1 cellular context compared by ENCODE assay signal in genomic region chr7:29955799-29956476, GRCh38.
TF ChIP-seq lines count a peak whose summit lies in the region.

No MANE protein-coding gene starts in this region.

TF ChIP-seq in HepG2, 621 proteins besides CTCF, POLR2A, EP300 and RAD21 (continued from another document):
- TF ChIP-seq CBX2 (IDR thresholded peaks at IDR 0.05; ENCODE audit: low read depth, low read length) (no peak), CBX2 (CRISPR knock-in tag; IDR thresholded peaks at IDR 0.05; ENCODE audit: low read depth) (no peak), MTA1 (CRISPR knock-in tag; IDR thresholded peaks at IDR 0.05; ENCODE audit: borderline replicate concordance) (no peak)
